8 cellular contexts compared by ENCODE assay signal in the genomic region with DNA sequence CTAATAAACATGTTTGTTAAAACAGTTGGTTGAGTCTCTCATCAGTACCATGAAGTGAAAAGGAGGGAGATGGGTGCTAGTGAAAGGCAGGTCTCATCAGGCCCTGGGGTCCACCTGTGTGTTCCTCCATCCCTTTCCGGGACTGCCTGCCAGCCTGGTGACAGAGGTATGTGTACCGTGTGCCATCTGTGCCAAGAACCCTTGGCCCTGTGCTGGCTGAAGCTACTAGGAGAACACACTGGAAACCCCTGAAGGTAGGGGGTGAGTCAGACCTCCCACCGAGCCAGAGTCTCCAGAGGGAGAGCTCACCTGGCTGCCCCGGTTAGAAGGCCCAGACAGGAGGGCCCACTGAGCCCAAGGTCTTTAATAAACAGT. TPM values are rescaled to one million over a fixed set of nuclear protein-coding genes. Genes with fewer than 3 reads are reported as not detected.
A peak's percentile ranks its signal among the peaks of the same experiment; 100 is the strongest.
DNase-seq lines count a peak whose midpoint lies in the region; ATAC-seq and TF ChIP-seq lines count a peak whose summit lies in the region.

No MANE protein-coding gene starts in this region.

- H3K4me1 Mint-ChIP-seq in activated naive CD4-positive, alpha-beta T cell treated with anti-CD3 and anti-CD28 coated beads, Interleukin-2, amount 50 U/mL, for 24 hours, result peaks cover 53% of the 10 kb centered on the region
- H3K4me1 Mint-ChIP-seq in immature natural killer cell (peaks cover 49 to 50% of the 10 kb centered on the region in 2 donors), endothelial cell (ENCODE audit: unreplicated experiment) (peaks cover 34% of the 10 kb centered on the region)

- no peak for TF ChIP-seq EP300 in Ishikawa (IDR thresholded peaks at IDR 0.05; ENCODE audit: borderline replicate concordance)

- peaks cover 27 to 38% (median 31%) of the 10 kb centered on the region in 11 experiments; a peak in 21 of 22 replicates for H4K20me1 ChIP-seq in BLaER1 treated with 17β-estradiol and CSF1 and Interleukin-3, amounts not matched to agents 10 nM and 100 nM

- H3K27ac ChIP-seq in BLaER1 treated with 17β-estradiol and CSF1 and Interleukin-3, amounts not matched to agents 10 nM and 100 nM, result peak overlapping the region; percentile 76 to 92 (median 89); a peak in 18 of 22 replicates

- no peak for TF ChIP-seq RAD21 in Ishikawa (IDR thresholded peaks at IDR 0.05; ENCODE audit: low read depth)

- peak overlapping the region; percentile 96 for H3K27ac Mint-ChIP-seq in activated naive CD4-positive, alpha-beta T cell treated with anti-CD3 and anti-CD28 coated beads, Interleukin-2, amount 50 U/mL, for 24 hours
- H3K27ac Mint-ChIP-seq in immature natural killer cell, result peak overlapping the region; percentile 92 to 99 (median 94)
- no peak overlapping the region for H3K27ac Mint-ChIP-seq in endothelial cell (ENCODE audit: unreplicated experiment)

- peak overlapping the region; percentile 88 to 97 (median 94) for H3K9ac ChIP-seq in BLaER1 treated with 17β-estradiol and CSF1 and Interleukin-3, amounts not matched to agents 10 nM and 100 nM

- peak overlapping the region; percentile 99 for H3K4me3 Mint-ChIP-seq in activated naive CD4-positive, alpha-beta T cell treated with anti-CD3 and anti-CD28 coated beads, Interleukin-2, amount 50 U/mL, for 24 hours
- H3K4me3 Mint-ChIP-seq in immature natural killer cell (peak overlapping the region; percentile 97 to 100 (median 99)), endothelial cell (ENCODE audit: unreplicated experiment) (no peak overlapping the region)

- no peaks in the 10 kb centered on the region for H3K27me3 ChIP-seq in BLaER1 treated with 17β-estradiol and CSF1 and Interleukin-3, amounts not matched to agents 10 nM and 100 nM

- H3K4me1 ChIP-seq in BLaER1 treated with 17β-estradiol and CSF1 and Interleukin-3, amounts not matched to agents 10 nM and 100 nM, result peaks cover 43 to 87% (median 72%) of the 10 kb centered on the region in 10 experiments

- TF ChIP-seq CTCF in endothelial cell (IDR thresholded peaks at IDR 0.05; ENCODE audit: unreplicated experiment), result no peak

- H3K27me3 Mint-ChIP-seq in activated naive CD4-positive, alpha-beta T cell treated with anti-CD3 and anti-CD28 coated beads, Interleukin-2, amount 50 U/mL, for 24 hours, result no peaks in the 10 kb centered on the region
- H3K27me3 Mint-ChIP-seq in immature natural killer cell (ENCODE audit: low read depth in 3 of 3) (peaks cover 8 to 34% (median 24%) of the 10 kb centered on the region in 3 donors), endothelial cell (ENCODE audit: unreplicated experiment) (peaks cover 8% of the 10 kb centered on the region)

- peaks cover 18% of the 10 kb centered on the region for H3K36me3 Mint-ChIP-seq in activated naive CD4-positive, alpha-beta T cell treated with anti-CD3 and anti-CD28 coated beads, Interleukin-2, amount 50 U/mL, for 24 hours
- H3K36me3 Mint-ChIP-seq in immature natural killer cell (peaks cover 20 to 28% (median 24%) of the 10 kb centered on the region in 3 donors), endothelial cell (ENCODE audit: low read depth, unreplicated experiment) (peaks cover 8% of the 10 kb centered on the region)

- no peaks in the 10 kb centered on the region; a peak in 1 of 22 replicates for H3K9me3 ChIP-seq in BLaER1 treated with 17β-estradiol and CSF1 and Interleukin-3, amounts not matched to agents 10 nM and 100 nM (replicated peaks in 1 of 11)

- peak overlapping the region; percentile 84 to 100 (median 96) for H3K4me3 ChIP-seq in BLaER1 treated with 17β-estradiol and CSF1 and Interleukin-3, amounts not matched to agents 10 nM and 100 nM

- H3K9me3 Mint-ChIP-seq in activated naive CD4-positive, alpha-beta T cell treated with anti-CD3 and anti-CD28 coated beads, Interleukin-2, amount 50 U/mL, for 24 hours, result no peaks in the 10 kb centered on the region
- H3K9me3 Mint-ChIP-seq in immature natural killer cell (no peaks in the 10 kb centered on the region), endothelial cell (ENCODE audit: unreplicated experiment) (no peaks in the 10 kb centered on the region)

- peak; percentile 5 for ATAC-seq in stimulated activated naive CD8-positive, alpha-beta T cell treated with anti-CD3 and anti-CD28 coated beads, Interleukin-15, Interleukin-2, amounts not matched to agents 100 U/mL and 50 U/mL, for 24 hours
- ATAC-seq in GM21447 (IDR thresholded peaks at IDR 0.05; ENCODE audit: unreplicated experiment), result no peak

- peaks cover 18 to 29% (median 24%) of the 10 kb centered on the region in 11 experiments for H3K36me3 ChIP-seq in BLaER1 treated with 17β-estradiol and CSF1 and Interleukin-3, amounts not matched to agents 10 nM and 100 nM

- DNase-seq in immature natural killer cell (peak in 1 of 3 donors; percentile 16), endothelial cell (ENCODE audit: low spot score) (no peak), NCI-H446 (lab: John Stamatoyannopoulos, UW) (no peak)
- DNase-seq in stimulated activated naive CD8-positive, alpha-beta T cell treated with anti-CD3 and anti-CD28 coated beads, Interleukin-15, Interleukin-2, amounts not matched to agents 100 U/mL and 50 U/mL, for 24 hours, result peak; percentile 67

- peak overlapping the region; percentile 90 to 99 (median 96) for H3K4me2 ChIP-seq in BLaER1 treated with 17β-estradiol and CSF1 and Interleukin-3, amounts not matched to agents 10 nM and 100 nM

TF ChIP-seq in Ishikawa, 13 proteins besides CTCF, POLR2A, EP300 and RAD21:
- TF ChIP-seq USF1 (IDR thresholded peaks at IDR 0.05) (no peak), EGR1 (IDR thresholded peaks at IDR 0.05) (no peak), TEAD4 (IDR thresholded peaks at IDR 0.05) (no peak), ZBTB7A (IDR thresholded peaks at IDR 0.05; ENCODE audit: low read depth) (peak; percentile 27; the same call in 1 of the 2 replicates), NFIC (IDR thresholded peaks at IDR 0.05) (0 out of 2 replicates have a peak, but pooled peaks have one; percentile 25), CREB1 (IDR thresholded peaks at IDR 0.05; ENCODE audit: low read depth) (no peak), FOXM1 (IDR thresholded peaks at IDR 0.05; ENCODE audit: borderline replicate concordance, low read depth) (no peak), MAX (IDR thresholded peaks at IDR 0.05) (no peak)
- TF ChIP-seq, protein P1, sequence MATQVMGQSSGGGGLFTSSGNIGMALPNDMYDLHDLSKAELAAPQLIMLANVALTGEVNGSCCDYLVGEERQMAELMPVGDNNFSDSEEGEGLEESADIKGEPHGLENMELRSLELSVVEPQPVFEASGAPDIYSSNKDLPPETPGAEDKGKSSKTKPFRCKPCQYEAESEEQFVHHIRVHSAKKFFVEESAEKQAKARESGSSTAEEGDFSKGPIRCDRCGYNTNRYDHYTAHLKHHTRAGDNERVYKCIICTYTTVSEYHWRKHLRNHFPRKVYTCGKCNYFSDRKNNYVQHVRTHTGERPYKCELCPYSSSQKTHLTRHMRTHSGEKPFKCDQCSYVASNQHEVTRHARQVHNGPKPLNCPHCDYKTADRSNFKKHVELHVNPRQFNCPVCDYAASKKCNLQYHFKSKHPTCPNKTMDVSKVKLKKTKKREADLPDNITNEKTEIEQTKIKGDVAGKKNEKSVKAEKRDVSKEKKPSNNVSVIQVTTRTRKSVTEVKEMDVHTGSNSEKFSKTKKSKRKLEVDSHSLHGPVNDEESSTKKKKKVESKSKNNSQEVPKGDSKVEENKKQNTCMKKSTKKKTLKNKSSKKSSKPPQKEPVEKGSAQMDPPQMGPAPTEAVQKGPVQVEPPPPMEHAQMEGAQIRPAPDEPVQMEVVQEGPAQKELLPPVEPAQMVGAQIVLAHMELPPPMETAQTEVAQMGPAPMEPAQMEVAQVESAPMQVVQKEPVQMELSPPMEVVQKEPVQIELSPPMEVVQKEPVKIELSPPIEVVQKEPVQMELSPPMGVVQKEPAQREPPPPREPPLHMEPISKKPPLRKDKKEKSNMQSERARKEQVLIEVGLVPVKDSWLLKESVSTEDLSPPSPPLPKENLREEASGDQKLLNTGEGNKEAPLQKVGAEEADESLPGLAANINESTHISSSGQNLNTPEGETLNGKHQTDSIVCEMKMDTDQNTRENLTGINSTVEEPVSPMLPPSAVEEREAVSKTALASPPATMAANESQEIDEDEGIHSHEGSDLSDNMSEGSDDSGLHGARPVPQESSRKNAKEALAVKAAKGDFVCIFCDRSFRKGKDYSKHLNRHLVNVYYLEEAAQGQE (IDR thresholded peaks at IDR 0.05; ENCODE audit: low read depth), result no peak
TF ChIP-seq in Ishikawa: peak in this region for 2.

RNA-seq across cellular contexts. Expression of gene DDIT4, which starts 2.3 kb away (rescaled TPM):
- 100 to 1,000 TPM; 437 to 876 (median 450) TPM for polyA plus RNA-seq in immature natural killer cell
- total RNA-seq in endothelial cell (ENCODE audit: unreplicated experiment), result 32.4 TPM

RNA-seq across cellular contexts. Expression of gene ASCC1, which starts 59.9 kb away (rescaled TPM):
- polyA plus RNA-seq in immature natural killer cell, result 10 to 100 TPM; 36.9 to 57.6 (median 40.5) TPM
- 32.1 TPM for total RNA-seq in endothelial cell (ENCODE audit: unreplicated experiment)
